In the genomic region with DNA sequence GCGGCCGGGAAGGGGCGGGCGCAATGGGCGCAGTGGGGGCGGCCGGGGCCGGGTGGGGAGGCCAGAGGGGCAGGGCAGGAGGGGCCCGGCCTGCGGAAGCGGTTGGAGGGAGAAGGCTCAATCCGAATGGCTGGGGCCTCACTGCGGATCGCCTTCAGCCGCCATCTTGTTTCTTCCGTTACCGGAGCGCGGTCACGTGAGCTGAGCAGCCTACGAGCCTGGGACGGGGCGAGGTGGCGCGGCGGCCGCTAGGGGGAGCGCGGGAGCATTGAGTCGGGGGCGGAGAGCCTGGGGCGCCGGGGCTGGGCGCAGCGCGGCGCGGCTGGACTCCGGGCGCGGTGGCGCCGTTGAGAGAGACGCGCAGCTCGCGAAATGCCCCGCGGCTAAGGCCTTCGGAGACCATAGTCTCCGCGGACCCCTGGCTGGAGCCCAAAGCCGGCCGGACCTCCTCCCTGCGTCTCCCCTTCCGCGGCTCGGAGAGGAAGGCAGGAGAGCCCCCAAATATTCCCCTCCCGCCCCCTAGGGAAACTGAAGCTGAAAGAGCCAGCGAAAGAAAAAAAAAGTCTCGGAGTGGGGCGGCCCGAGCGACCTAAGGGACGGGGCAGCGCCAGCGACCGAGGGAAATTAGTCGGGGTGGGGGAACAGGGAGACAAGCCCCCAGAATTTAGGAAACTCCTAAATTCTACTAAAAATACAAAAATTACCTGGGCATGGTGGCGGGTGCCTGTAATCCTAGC, we compare ENCODE assay signal across 8 cellular contexts. TPM values are rescaled to one million over a fixed set of nuclear protein-coding genes. Genes with fewer than 3 reads are reported as not detected.
DNase-seq lines count a peak whose midpoint lies in the region; ATAC-seq, FAIRE-seq and TF ChIP-seq lines count a peak whose summit lies in the region.
"Not testable (repeated sequence)": the region's sequence is repeated elsewhere in the genome, so short reads cannot be mapped to it uniquely, and the experiment has no call there.

A gene (minus strand): TSS at position 190 of the 737 bp plus-strand sequence. CDS start 22,221 bp downstream, outside the sequence.

- TF ChIP-seq CTCF in LNCaP clone FGC (IDR thresholded peaks at IDR 0.05; ENCODE audit: control insufficient read depth, extremely low read depth, insufficient read depth) (peak; percentile 99), natural killer cell (IDR thresholded peaks at IDR 0.05) (peak; percentile 84)

- peak; percentile 98 for ATAC-seq in activated T-helper 17 cell treated with anti-CD3 and anti-CD28 coated beads, Interleukin-2, amount 50 U/mL, for 72 hours (replicated peaks)
- peak; percentile 94 to 99 (median 96) for ATAC-seq in natural killer cell

- H3K9ac ChIP-seq in ES-I3 (ENCODE audit: low read depth, low read length), result peak within 1 kb of the TSS; percentile 85

- not testable (repeated sequence) for H3K9me3 Mint-ChIP-seq in activated T-helper 17 cell treated with anti-CD3 and anti-CD28 coated beads, Interleukin-2, amount 50 U/mL, for 72 hours; natural killer cell

- peak within 1 kb of the TSS; percentile 78 for H3K4me3 Mint-ChIP-seq in activated T-helper 17 cell treated with anti-CD3 and anti-CD28 coated beads, Interleukin-2, amount 50 U/mL, for 72 hours
- peak within 1 kb of the TSS; percentile 88 for H3K4me3 Mint-ChIP-seq in natural killer cell

- H3K27ac Mint-ChIP-seq in activated T-helper 17 cell treated with anti-CD3 and anti-CD28 coated beads, Interleukin-2, amount 50 U/mL, for 72 hours, result peak within 1 kb of the TSS; percentile 81
- peak within 1 kb of the TSS; percentile 85 to 90 for H3K27ac Mint-ChIP-seq in natural killer cell

- peak; percentile 75 for TF ChIP-seq POLR2A in H54 (IDR thresholded peaks at IDR 0.05; ENCODE audit: low read depth, low read length)

- intact Hi-C loops in natural killer cell (cut with micrococcal nuclease), result loop anchor here (1.0 to 5.0 kb wide), 3 partner anchors 43 to 218 kb away; a partner anchor contains a TSS

- not testable (repeated sequence) for H3K4me1 ChIP-seq in ES-I3 (ENCODE audit: insufficient read depth, low read length)

- peak within 1 kb of the TSS; percentile 58 for H3K4me3 ChIP-seq in LNCaP clone FGC (ENCODE audit: low read depth, low read length)

- peak; percentile 75 for FAIRE-seq in H54 (lab: Jason Lieb, UNC)

- DNase-seq in H54 (ENCODE audit: insufficient read length, low spot score), result peak; percentile 65
- peak; percentile 72 for DNase-seq in LNCaP clone FGC (ENCODE audit: low read depth)
- DNase-seq in RPMI8226, result peak; percentile 94
- peak; percentile 87 for DNase-seq in fibroblast of peridontal ligament (ENCODE audit: extremely low read depth)
- peak; percentile 97 for DNase-seq in natural killer cell
- peak; percentile 94 to 99 (median 96) for DNase-seq in stimulated activated naive CD4-positive, alpha-beta T cell (lab: John Stamatoyannopoulos, UW)

- not testable (repeated sequence) for H3K36me3 Mint-ChIP-seq in activated T-helper 17 cell treated with anti-CD3 and anti-CD28 coated beads, Interleukin-2, amount 50 U/mL, for 72 hours (ENCODE audit: low read depth); natural killer cell

- H3K27me3 Mint-ChIP-seq in activated T-helper 17 cell treated with anti-CD3 and anti-CD28 coated beads, Interleukin-2, amount 50 U/mL, for 72 hours; natural killer cell (ENCODE audit: low read depth in 2 of 2): not testable (repeated sequence)

- not testable (repeated sequence) for H3K4me1 Mint-ChIP-seq in activated T-helper 17 cell treated with anti-CD3 and anti-CD28 coated beads, Interleukin-2, amount 50 U/mL, for 72 hours; natural killer cell

- H3K9me3 ChIP-seq in ES-I3 (ENCODE audit: control insufficient read depth, insufficient read depth, low read length), result not testable (repeated sequence)

- not testable (repeated sequence) for H3K36me3 ChIP-seq in ES-I3 (ENCODE audit: insufficient read depth, low read length)

RNA-seq across cellular contexts. Expression of the gene that starts here (rescaled TPM):
- total RNA-seq in activated T-helper 17 cell treated with anti-CD3 and anti-CD28 coated beads, Interleukin-2, amount 50 U/mL, for 72 hours, result 10 to 100 TPM; 10.1 to 17.4 TPM
- total RNA-seq in natural killer cell, result 10 to 100 TPM in 2 of 3 donors, 1 to 10 TPM in 1; 7.8 to 22.7 (median 10.5) TPM

Comparison
In these comparisons a context has a peak if more than half of its experiments do, and no peak if none do; other contexts are left out.
1. Peak in every context shown above with its lines: DNase-seq, ATAC-seq and H3K4me3 ChIP-seq.